8 cellular contexts compared by ENCODE assay signal in the genomic region with DNA sequence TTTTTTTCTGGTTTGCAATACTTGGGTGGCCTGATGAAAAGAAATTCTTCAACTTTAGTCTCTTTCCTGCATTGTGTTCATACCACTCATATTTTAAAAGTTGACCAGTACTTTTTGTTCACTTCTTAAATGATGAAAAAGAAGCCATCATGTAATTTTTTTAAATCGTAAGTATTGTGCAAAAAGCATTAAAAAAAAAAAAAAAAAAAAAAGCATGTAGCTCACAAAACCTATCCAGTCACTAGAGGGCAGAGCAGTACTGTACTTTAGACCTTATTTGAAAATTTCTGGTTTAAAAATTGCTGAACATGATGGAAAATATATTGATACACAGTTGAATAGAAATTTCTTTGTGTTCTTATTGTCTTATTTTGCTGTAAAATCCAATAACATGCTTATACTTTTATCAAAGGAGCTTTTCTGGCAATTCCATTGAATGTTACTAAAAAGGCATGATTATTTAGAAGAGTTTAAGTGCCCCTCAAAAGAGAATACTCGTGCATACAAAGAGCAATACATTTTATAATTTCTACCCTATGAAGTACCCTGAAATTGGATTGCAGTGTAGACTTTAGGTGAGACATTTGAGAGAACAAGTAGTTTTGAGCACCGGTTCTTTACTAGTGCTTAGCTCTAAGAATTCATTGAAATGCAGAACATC.
DNase-seq lines count a peak whose midpoint lies in the region; ATAC-seq and TF ChIP-seq lines count a peak whose summit lies in the region.

No MANE protein-coding gene starts in this region.

- TF ChIP-seq EP300 in ovary (IDR thresholded peaks at IDR 0.05): no peak

- H3K4me1 Mint-ChIP-seq in chondrocyte (ENCODE audit: low read depth): peaks cover 65% of the 10 kb centered on the region

- no peaks in the 10 kb centered on the region for H3K27me3 Mint-ChIP-seq in chondrocyte (ENCODE audit: low read depth)

- H3K4me3 ChIP-seq in ovary: no peak overlapping the region

- no peak overlapping the region for H3K4me3 Mint-ChIP-seq in chondrocyte (ENCODE audit: unreplicated experiment)

- H3K36me3 ChIP-seq in ovary: no peaks in the 10 kb centered on the region

- no peaks in the 10 kb centered on the region for H3K9me3 ChIP-seq in ovary

- H3K36me3 Mint-ChIP-seq in chondrocyte (ENCODE audit: low read depth): no peaks in the 10 kb centered on the region

- no peak overlapping the region for H3K27ac ChIP-seq in ovary

- no peaks in the 10 kb centered on the region for H3K27me3 ChIP-seq in ovary

- peaks cover 4% of the 10 kb centered on the region for H3K4me1 ChIP-seq in ovary (ENCODE audit: insufficient read depth)

- H3K27ac Mint-ChIP-seq in chondrocyte (ENCODE audit: unreplicated experiment): peak overlapping the region; percentile 33

- ATAC-seq in HG03280 (IDR thresholded peaks at IDR 0.05; ENCODE audit: unreplicated experiment): no peak

- intact Hi-C loops in ovary (cut with DNase I): no loop called here

- peak; percentile 22 for DNase-seq in NCI-H748 (lab: John Stamatoyannopoulos, UW; ENCODE audit: unreplicated experiment)
- DNase-seq in NCI-H748 treated with DMSO at 0.1 percent for 48 hours (lab: John Stamatoyannopoulos, UW): no peak
- peak; percentile 9 for DNase-seq in NCI-H460 (ENCODE audit: extremely low read depth, low read depth)
- no peak for DNase-seq in chondrocyte (ENCODE audit: low spot score)
- no peak for DNase-seq in ovary
- DNase-seq in GM19240 (ENCODE audit: insufficient read length, low spot score): no peak
- no peak for DNase-seq in activated CD4-positive, CD25-positive, alpha-beta regulatory T cell treated with anti-CD3 and anti-CD28 coated beads, Interleukin-2, amount 50 U/mL, for 72 hours

- TF ChIP-seq CTCF in chondrocyte (IDR thresholded peaks at IDR 0.05): peak; percentile 93
- peak; percentile 33 to 49 (median 34) for TF ChIP-seq CTCF in ovary (IDR thresholded peaks at IDR 0.05)

- no peaks in the 10 kb centered on the region for H3K9me3 Mint-ChIP-seq in chondrocyte (ENCODE audit: low read depth)

- TF ChIP-seq POLR2A in ovary (IDR thresholded peaks at IDR 0.05): no peak

- 44 to 58% (median 52%) methylated on average over 3 of the region's 3 CpGs for WGBS in ovary, 3 donors

Comparison
In these comparisons a context has a peak if more than half of its experiments do, and no peak if none do; other contexts are left out.
1. DNase-seq: peak in NCI-H748 (single experiment) and NCI-H460 (single experiment); none in NCI-H748 treated with DMSO at 0.1 percent for 48 hours (single experiment), chondrocyte (single experiment), ovary (0 of 5), GM19240 (single experiment) and activated CD4-positive, CD25-positive, alpha-beta regulatory T cell treated with anti-CD3 and anti-CD28 coated beads, Interleukin-2, amount 50 U/mL, for 72 hours (single experiment).